ENCODE assay signal across 1 cellular context in genomic region chr19:1812426-1813196, GRCh38.
TF ChIP-seq lines count a peak whose summit lies in the region.

No MANE protein-coding gene starts in this region.

TF ChIP-seq in HEK293, 187 proteins besides CTCF, POLR2A, EP300 and RAD21 (continued from another document):
- TF ChIP-seq ZNF518A (tag by site-specific recombination; conservative IDR thresholded peaks at IDR 0.05; ENCODE audit: low read depth) (no peak), KLF9 (tag by site-specific recombination; IDR thresholded peaks at IDR 0.05; ENCODE audit: low read depth) (peak; percentile 92), ZNF704 (tag by site-specific recombination; IDR thresholded peaks at IDR 0.05) (no peak), ZNF433 (tag by site-specific recombination; IDR thresholded peaks at IDR 0.05; ENCODE audit: low read depth) (no peak), ZNF747 (tag by site-specific recombination; IDR thresholded peaks at IDR 0.05) (no peak), ZBTB1 (tag by site-specific recombination; IDR thresholded peaks at IDR 0.05) (no peak), ZNF169 (tag by site-specific recombination; IDR thresholded peaks at IDR 0.05) (no peak), ZNF571 (tag by site-specific recombination; IDR thresholded peaks at IDR 0.05) (no peak), ZNF391 (tag by site-specific recombination; IDR thresholded peaks at IDR 0.05; ENCODE audit: borderline replicate concordance, low read depth) (peak; percentile 25; the same call in 1 of the 2 replicates), ZNF404 (tag by site-specific recombination; IDR thresholded peaks at IDR 0.05) (no peak), SALL2 (tag by site-specific recombination; IDR thresholded peaks at IDR 0.05; ENCODE audit: borderline replicate concordance) (no peak), HOXC10 (CRISPR knock-in tag; IDR thresholded peaks at IDR 0.05) (no peak), ZNF335 (tag by site-specific recombination; conservative IDR thresholded peaks at IDR 0.05) (peak; percentile 96), ZNF239 (tag by site-specific recombination; IDR thresholded peaks at IDR 0.05) (no peak), ZNF10 (tag by site-specific recombination; IDR thresholded peaks at IDR 0.05) (no peak), ZNF274 (IDR thresholded peaks at IDR 0.05; ENCODE audit: low read length) (no peak), ZNF274 (tag by site-specific recombination; IDR thresholded peaks at IDR 0.05; ENCODE audit: borderline replicate concordance) (no peak), ZNF548 (tag by site-specific recombination; IDR thresholded peaks at IDR 0.05) (no peak), KLF17 (tag by site-specific recombination; IDR thresholded peaks at IDR 0.05) (peak; percentile 71; the same call in 1 of the 2 replicates), ZNF621 (tag by site-specific recombination; IDR thresholded peaks at IDR 0.05) (no peak), SP7 (tag by site-specific recombination; IDR thresholded peaks at IDR 0.05) (peak; percentile 65), ZFHX2 (tag by site-specific recombination; conservative IDR thresholded peaks at IDR 0.05) (no peak; the same call in 1 of the 2 replicates), ZNF324 (tag by site-specific recombination; IDR thresholded peaks at IDR 0.05) (no peak), ZNF19 (tag by site-specific recombination; IDR thresholded peaks at IDR 0.05; ENCODE audit: low read depth) (no peak), ZNF394 (tag by site-specific recombination; IDR thresholded peaks at IDR 0.05; ENCODE audit: borderline replicate concordance) (no peak), ZNF645 (tag by site-specific recombination; IDR thresholded peaks at IDR 0.05) (no peak), ZNF488 (tag by site-specific recombination; IDR thresholded peaks at IDR 0.05) (no peak), ZNF174 (tag by site-specific recombination; IDR thresholded peaks at IDR 0.05) (no peak), ZFP37 (tag by site-specific recombination; IDR thresholded peaks at IDR 0.05) (no peak), KLF10 (tag by site-specific recombination; IDR thresholded peaks at IDR 0.05) (no peak), ZBTB17 (tag by site-specific recombination; IDR thresholded peaks at IDR 0.05) (peak; percentile 78), ZNF398 (tag by site-specific recombination; IDR thresholded peaks at IDR 0.05) (no peak), ZNF416 (tag by site-specific recombination; IDR thresholded peaks at IDR 0.05) (no peak), ZNF544 (tag by site-specific recombination; IDR thresholded peaks at IDR 0.05) (no peak), ZNF776 (tag by site-specific recombination; IDR thresholded peaks at IDR 0.05; ENCODE audit: borderline replicate concordance) (no peak), MZF1 (tag by site-specific recombination; IDR thresholded peaks at IDR 0.05; ENCODE audit: borderline replicate concordance) (no peak), ZFP41 (tag by site-specific recombination; IDR thresholded peaks at IDR 0.05; ENCODE audit: borderline replicate concordance) (no peak), EGR2 (tag by site-specific recombination; IDR thresholded peaks at IDR 0.05; ENCODE audit: low read depth) (no peak), GFI1B (tag by site-specific recombination; IDR thresholded peaks at IDR 0.05) (no peak), FEZF1 (tag by site-specific recombination; IDR thresholded peaks at IDR 0.05) (no peak), ZNF121 (tag by site-specific recombination; IDR thresholded peaks at IDR 0.05) (no peak), ZNF600 (tag by site-specific recombination; IDR thresholded peaks at IDR 0.05) (peak; percentile 100)
